ENCODE assay signal across 11 cellular contexts in the genomic region with DNA sequence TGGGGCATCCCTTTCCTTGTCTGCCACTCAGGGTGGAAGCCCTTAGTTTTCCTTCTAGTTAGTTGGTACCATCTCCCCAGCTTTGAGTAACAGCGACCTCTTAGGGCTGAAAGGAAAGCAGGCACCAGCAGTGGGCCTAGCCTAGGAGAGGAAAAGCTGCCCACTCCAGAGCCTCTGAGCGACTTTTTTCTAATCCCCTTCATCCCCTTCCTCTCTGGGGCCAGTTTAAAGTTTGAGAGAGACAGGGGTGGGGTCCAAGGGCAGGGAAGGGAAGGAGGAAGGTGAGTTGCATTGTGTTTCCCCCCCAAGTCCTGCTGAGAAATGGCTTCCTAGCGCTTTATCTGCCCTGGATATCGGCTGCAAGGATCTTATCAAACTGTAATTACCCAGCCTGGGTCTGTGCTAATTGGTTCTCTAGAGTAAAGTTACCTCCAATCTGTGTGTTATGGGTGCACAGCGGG.
DNase-seq lines count a peak whose midpoint lies in the region; ATAC-seq and TF ChIP-seq lines count a peak whose summit lies in the region.
"Had no signal": no experiment of that assay in that cellular context is flagged by ENCODE, and none has a peak within 500 bp of the region (broad histone marks: within the 10 kb centered on the region; RNA-seq: fewer than 3 reads in every experiment).

No MANE protein-coding gene starts in this region.

- H3K4me1 Mint-ChIP-seq in WTC11 (peaks cover 5% of the 10 kb centered on the region), neural progenitor cell (peaks cover 20% of the 10 kb centered on the region)
- H3K4me1 Mint-ChIP-seq: activated CD4-positive, alpha-beta T cell treated with anti-CD3 and anti-CD28 coated beads, Interleukin-2, amount 10 ng/mL, durations not matched to agents 24 days and 14 days had no signal

- H3K36me3 Mint-ChIP-seq in WTC11 (no peaks in the 10 kb centered on the region), neural progenitor cell (peaks cover 5% of the 10 kb centered on the region)

- ATAC-seq in WTC11 = peak; percentile 97
- ATAC-seq in GM21367 (IDR thresholded peaks at IDR 0.05; ENCODE audit: unreplicated experiment) = no peak
- no peak for ATAC-seq in HG02870 (IDR thresholded peaks at IDR 0.05; ENCODE audit: unreplicated experiment)
- ATAC-seq: heart left ventricle had no signal

- no peaks in the 10 kb centered on the region for H3K27me3 ChIP-seq in neural progenitor cell
- H3K27me3 ChIP-seq in breast epithelium = no peaks in the 10 kb centered on the region

- no peak overlapping the region for H3K4me3 ChIP-seq in GM12875 (ENCODE audit: low read depth, low read length)
- H3K4me3 ChIP-seq in neural progenitor cell = no peak overlapping the region
- no peak overlapping the region for H3K4me3 ChIP-seq in breast epithelium
- H3K4me3 ChIP-seq: heart left ventricle, prostate gland had no signal

- TF ChIP-seq POLR2A in breast epithelium (IDR thresholded peaks at IDR 0.05) = no peak

- CTCF ChIA-PET in WTC11 (lab: Charles Lee) = interaction anchor here (0.5 to 2.1 kb wide), 36 partner anchors 9 to 456 kb away, joined by 3 to 35 read pairs (median 4); no protein-coding TSS in a partner anchor

- H3K27ac Mint-ChIP-seq in WTC11 (no peak overlapping the region), neural progenitor cell (no peak overlapping the region)
- H3K27ac Mint-ChIP-seq: activated CD4-positive, alpha-beta T cell treated with anti-CD3 and anti-CD28 coated beads, Interleukin-2, amount 10 ng/mL, durations not matched to agents 24 days and 14 days had no signal

- peaks cover 4% of the 10 kb centered on the region for H4K20me1 ChIP-seq in neural progenitor cell (ENCODE audit: low read depth)

- H3K27ac ChIP-seq in neural progenitor cell = no peak overlapping the region
- H3K27ac ChIP-seq in breast epithelium = no peak overlapping the region
- H3K27ac ChIP-seq: heart left ventricle, prostate gland had no signal

- H3K4me3 Mint-ChIP-seq in WTC11 = no peak overlapping the region
- no peak overlapping the region for H3K4me3 Mint-ChIP-seq in neural progenitor cell
- H3K4me3 Mint-ChIP-seq: activated CD4-positive, alpha-beta T cell treated with anti-CD3 and anti-CD28 coated beads, Interleukin-2, amount 10 ng/mL, durations not matched to agents 24 days and 14 days had no signal

- H3K27me3 Mint-ChIP-seq in WTC11 (ENCODE audit: low read depth) = peaks cover 5% of the 10 kb centered on the region
- H3K27me3 Mint-ChIP-seq in neural progenitor cell (ENCODE audit: insufficient read depth, low read depth) = peaks cover 18% of the 10 kb centered on the region
- H3K27me3 Mint-ChIP-seq: activated CD4-positive, alpha-beta T cell treated with anti-CD3 and anti-CD28 coated beads, Interleukin-2, amount 10 ng/mL, durations not matched to agents 24 days and 14 days had no signal

- H3K9me3 ChIP-seq in neural progenitor cell (ENCODE audit: low read depth) = no peaks in the 10 kb centered on the region
- H3K9me3 ChIP-seq in breast epithelium = no peaks in the 10 kb centered on the region
- H3K9me3 ChIP-seq: heart left ventricle, prostate gland had no signal

- POLR2A ChIA-PET in WTC11 (lab: Charles Lee) = interaction anchor here (0.9 to 1.1 kb wide), 2 partner anchors 25 to 86 kb away, joined by 3 to 4 read pairs; no protein-coding TSS in a partner anchor

- DNase-seq in NCI-H1092 (lab: John Stamatoyannopoulos, UW) (peak; percentile 52), WTC11 (ENCODE audit: low spot score) (peak; percentile 41), neural progenitor cell (ENCODE audit: low spot score) (peak; percentile 80), breast epithelium (ENCODE audit: low spot score in 2 of 2) (no peak)
- no peak for DNase-seq in stimulated activated CD8-positive, alpha-beta memory T cell treated with anti-CD3 and anti-CD28 coated beads, Interleukin-4, amount 100 ng/mL, for 48 hours
- DNase-seq: activated CD4-positive, alpha-beta T cell treated with anti-CD3 and anti-CD28 coated beads, Interleukin-2, amount 10 ng/mL, durations not matched to agents 24 days and 14 days; heart left ventricle had no signal

- intact Hi-C loops in breast epithelium (cut with DNase I; ENCODE audit: low total_unique reads) = no loop called here

- H3K9ac ChIP-seq in neural progenitor cell = no peak overlapping the region

- H3K36me3 ChIP-seq in neural progenitor cell (no peaks in the 10 kb centered on the region), breast epithelium (no peaks in the 10 kb centered on the region)
- H3K36me3 ChIP-seq: heart left ventricle, prostate gland had no signal

- H3K79me2 ChIP-seq in neural progenitor cell (ENCODE audit: low read depth) = no peaks in the 10 kb centered on the region

- H2AFZ ChIP-seq in neural progenitor cell (replicated peaks) = no peak overlapping the region

- no peak overlapping the region for H3K4me2 ChIP-seq in neural progenitor cell

- H3K9me3 Mint-ChIP-seq in WTC11 (peaks cover 19% of the 10 kb centered on the region), neural progenitor cell (peaks cover 4% of the 10 kb centered on the region)
- H3K9me3 Mint-ChIP-seq: activated CD4-positive, alpha-beta T cell treated with anti-CD3 and anti-CD28 coated beads, Interleukin-2, amount 10 ng/mL, durations not matched to agents 24 days and 14 days had no signal

- H3F3A ChIP-seq in neural progenitor cell (ENCODE audit: low read depth) = peaks cover 28% of the 10 kb centered on the region

- H3K4me1 ChIP-seq in neural progenitor cell (peaks cover 41% of the 10 kb centered on the region), breast epithelium (no peaks in the 10 kb centered on the region)
- H3K4me1 ChIP-seq: prostate gland had no signal

- TF ChIP-seq CTCF in GM12875 (IDR thresholded peaks at IDR 0.05; ENCODE audit: borderline replicate concordance, insufficient read depth, low read depth, low read length) (peak; percentile 57; the same call in 1 of the 2 replicates), WTC11 (IDR thresholded peaks at IDR 0.05) (peak; percentile 18; the same call in 1 of the 2 replicates), neural progenitor cell (IDR thresholded peaks at IDR 0.05) (peak; percentile 77), breast epithelium (IDR thresholded peaks at IDR 0.05) (no peak)

TF ChIP-seq in WTC11, 78 proteins besides CTCF, POLR2A, EP300 and RAD21:
- TF ChIP-seq ZBTB21 (CRISPR knock-in tag; IDR thresholded peaks at IDR 0.05; ENCODE audit: borderline replicate concordance) = no peak
- TF ChIP-seq, protein P1, sequence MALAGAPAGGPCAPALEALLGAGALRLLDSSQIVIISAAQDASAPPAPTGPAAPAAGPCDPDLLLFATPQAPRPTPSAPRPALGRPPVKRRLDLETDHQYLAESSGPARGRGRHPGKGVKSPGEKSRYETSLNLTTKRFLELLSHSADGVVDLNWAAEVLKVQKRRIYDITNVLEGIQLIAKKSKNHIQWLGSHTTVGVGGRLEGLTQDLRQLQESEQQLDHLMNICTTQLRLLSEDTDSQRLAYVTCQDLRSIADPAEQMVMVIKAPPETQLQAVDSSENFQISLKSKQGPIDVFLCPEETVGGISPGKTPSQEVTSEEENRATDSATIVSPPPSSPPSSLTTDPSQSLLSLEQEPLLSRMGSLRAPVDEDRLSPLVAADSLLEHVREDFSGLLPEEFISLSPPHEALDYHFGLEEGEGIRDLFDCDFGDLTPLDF (CRISPR knock-in tag; IDR thresholded peaks at IDR 0.05) = no peak

Comparison
In these comparisons a context has a peak if more than half of its experiments do, and no peak if none do; other contexts are left out.
1. CTCF ChIP-seq: peak in GM12875 (single experiment), WTC11 (single experiment) and neural progenitor cell (single experiment); none in breast epithelium (0 of 3).
2. DNase-seq: peak in NCI-H1092 (single experiment), WTC11 (single experiment) and neural progenitor cell (single experiment); none in stimulated activated CD8-positive, alpha-beta memory T cell treated with anti-CD3 and anti-CD28 coated beads, Interleukin-4, amount 100 ng/mL, for 48 hours (single experiment) and breast epithelium (0 of 2).